In genomic region chr13:59126474-59126873, GRCh38 we compare ENCODE assay signal across 26 cellular contexts.
DNase-seq lines count a peak whose midpoint lies in the region; ATAC-seq and TF ChIP-seq lines count a peak whose summit lies in the region.
"Had no signal": no experiment of that assay in that cellular context is flagged by ENCODE, and none has a peak within 500 bp of the region (broad histone marks: within the 10 kb centered on the region; RNA-seq: fewer than 3 reads in every experiment).

No MANE protein-coding gene starts in this region.

- H3K36me3 ChIP-seq in SK-N-SH (replicated peaks in 1 of 2; ENCODE audit: control insufficient read depth in 1 of 2, insufficient read depth in 2 of 2, low read length in 1 of 2), result no peaks in the 10 kb centered on the region
- no peaks in the 10 kb centered on the region for H3K36me3 ChIP-seq in BE2C
- H3K36me3 ChIP-seq: BLaER1 had no signal

- no peak overlapping the region for H3K4me3 Mint-ChIP-seq in naive thymus-derived CD8-positive, alpha-beta T cell
- H3K4me3 Mint-ChIP-seq: B cell; CD14-positive monocyte; CD4-positive, alpha-beta memory T cell; CD4-positive, CD25-positive, alpha-beta regulatory T cell; CD8-positive, alpha-beta memory T cell had no signal

- H3K9ac ChIP-seq in SK-N-SH, result no peak overlapping the region
- H3K9ac ChIP-seq: BLaER1 had no signal

- 85% methylated on average over 3 of the region's 3 CpGs for WGBS in SK-N-SH (ENCODE audit: low lambda C conversion rate)

- no peak overlapping the region for H3K4me2 ChIP-seq in SK-N-SH
- H3K4me2 ChIP-seq: BLaER1 had no signal

- peaks cover 0 to 14% (median 0%) of the 10 kb centered on the region in 9 donors for H3K9me3 Mint-ChIP-seq in naive thymus-derived CD8-positive, alpha-beta T cell

- TF ChIP-seq CTCF in SK-N-SH (IDR thresholded peaks at IDR 0.05) (no peak), BE2C (IDR thresholded peaks at IDR 0.05; ENCODE audit: low read depth, low read length) (no peak)

- DNase-seq in SK-N-SH (no peak), BE2C (peak; percentile 12), NCI-H82 (lab: John Stamatoyannopoulos, UW) (peak; percentile 89), SK-N-DZ (ENCODE audit: low spot score) (peak; percentile 91), NCI-H2107 treated with DMSO at 0.1 percent for 48 hours (lab: John Stamatoyannopoulos, UW; ENCODE audit: unreplicated experiment) (no peak), NCI-H2107 (lab: John Stamatoyannopoulos, UW) (no peak)
- no peak for DNase-seq in naive thymus-derived CD8-positive, alpha-beta T cell
- DNase-seq: 8988T; AML-193; C1 segment of cervical spinal cord; CD4-positive, alpha-beta memory T cell; CD4-positive, CD25-positive, alpha-beta regulatory T cell; CD8-positive, alpha-beta memory T cell; COR-L47; DMS 273 treated with DMSO at 0.1 percent for 48 hours; DMS153; DMS53; DMS79; DND-41; EL; GDM1 had no signal

- H3K4me3 ChIP-seq in SK-N-SH (ENCODE audit: low read depth in 2 of 2, low read length in 1 of 2) (no peak overlapping the region), BE2C (ENCODE audit: low read depth, low read length) (no peak overlapping the region)
- H3K4me3 ChIP-seq: BLaER1, GM12878 had no signal

- no peaks in the 10 kb centered on the region for H4K20me1 ChIP-seq in SK-N-SH (ENCODE audit: insufficient read depth)
- H4K20me1 ChIP-seq: BLaER1 had no signal

- H3K79me2 ChIP-seq in SK-N-SH (ENCODE audit: insufficient read depth), result no peaks in the 10 kb centered on the region

- TF ChIP-seq RAD21 in SK-N-SH (IDR thresholded peaks at IDR 0.05; ENCODE audit: low read length), result no peak

- CTCF ChIA-PET in SK-N-SH (lab: Yijun Ruan, JAX), result interaction anchor here (1.3 kb wide), 1 partner anchor 551 kb away, joined by 3 read pairs; no protein-coding TSS in a partner anchor

- H3K4me1 Mint-ChIP-seq in naive thymus-derived CD8-positive, alpha-beta T cell, result no peaks in the 10 kb centered on the region
- H3K4me1 Mint-ChIP-seq: B cell; CD14-positive monocyte; CD4-positive, alpha-beta memory T cell; CD4-positive, CD25-positive, alpha-beta regulatory T cell; CD8-positive, alpha-beta memory T cell had no signal

- ATAC-seq in SK-N-SH treated with all-trans-retinoic acid at 6 μM for 48 hours, result no peak
- ATAC-seq in naive thymus-derived CD8-positive, alpha-beta T cell, result no peak
- ATAC-seq: GM12878 had no signal

- H3K27ac Mint-ChIP-seq in naive thymus-derived CD8-positive, alpha-beta T cell, result no peak overlapping the region
- H3K27ac Mint-ChIP-seq: B cell; CD14-positive monocyte; CD4-positive, alpha-beta memory T cell; CD4-positive, CD25-positive, alpha-beta regulatory T cell; CD8-positive, alpha-beta memory T cell had no signal

- H3K9me3 ChIP-seq in SK-N-SH (no peaks in the 10 kb centered on the region), BE2C (no peaks in the 10 kb centered on the region)
- H3K9me3 ChIP-seq: BLaER1 had no signal

- H3K27me3 Mint-ChIP-seq in naive thymus-derived CD8-positive, alpha-beta T cell, result peaks cover 0 to 5% (median 0%) of the 10 kb centered on the region in 5 donors
- H3K27me3 Mint-ChIP-seq: B cell; CD4-positive, alpha-beta memory T cell; CD4-positive, CD25-positive, alpha-beta regulatory T cell; CD8-positive, alpha-beta memory T cell had no signal

- H3K4me1 ChIP-seq in SK-N-SH (ENCODE audit: control insufficient read depth in 1 of 2, insufficient read depth in 2 of 2, low read depth in 1 of 2, low read length in 1 of 2), result no peaks in the 10 kb centered on the region
- H3K4me1 ChIP-seq in BE2C, result peaks cover 13% of the 10 kb centered on the region
- H3K4me1 ChIP-seq: BLaER1 had no signal

- POLR2A ChIA-PET in SK-N-SH (lab: Yijun Ruan, JAX), result no interaction called here
- POLR2A ChIA-PET in naive thymus-derived CD8-positive, alpha-beta T cell (lab: Charles Lee), result no interaction called here

- no peaks in the 10 kb centered on the region for H3K36me3 Mint-ChIP-seq in naive thymus-derived CD8-positive, alpha-beta T cell
- H3K36me3 Mint-ChIP-seq: CD14-positive monocyte; CD4-positive, alpha-beta memory T cell; CD4-positive, CD25-positive, alpha-beta regulatory T cell; CD8-positive, alpha-beta memory T cell had no signal

- TF ChIP-seq EP300 in SK-N-SH (IDR thresholded peaks at IDR 0.05; ENCODE audit: borderline replicate concordance in 1 of 2, low read depth in 1 of 2, low read length in 1 of 2), result no peak

- H3K27ac ChIP-seq in SK-N-SH (ENCODE audit: low read depth in 2 of 2, low read length in 1 of 2), result no peak overlapping the region
- H3K27ac ChIP-seq: BLaER1 had no signal

- no peaks in the 10 kb centered on the region for H3F3A ChIP-seq in SK-N-SH (replicated peaks; ENCODE audit: insufficient read depth)

- H3K9me2 ChIP-seq in SK-N-SH, result no peaks in the 10 kb centered on the region

- H2AFZ ChIP-seq in SK-N-SH (ENCODE audit: low read depth), result no peak overlapping the region

- H3K27me3 ChIP-seq in SK-N-SH (ENCODE audit: insufficient read depth), result no peaks in the 10 kb centered on the region
- H3K27me3 ChIP-seq in BE2C, result no peaks in the 10 kb centered on the region
- H3K27me3 ChIP-seq: BLaER1 had no signal

TF ChIP-seq in SK-N-SH treated with all-trans-retinoic acid at 6 μM for 48 hours, 23 proteins besides CTCF, POLR2A, EP300 and RAD21 (continues in another document):
- TF ChIP-seq ISL1 (CRISPR knock-in tag; IDR thresholded peaks at IDR 0.05) (peak; percentile 80), ZFP3 (CRISPR knock-in tag; IDR thresholded peaks at IDR 0.05) (no peak), ZFP30 (CRISPR knock-in tag; IDR thresholded peaks at IDR 0.05) (no peak), TSHZ2 (CRISPR knock-in tag; IDR thresholded peaks at IDR 0.05) (no peak)

TF ChIP-seq in SK-N-SH, 30 proteins besides CTCF, POLR2A, EP300 and RAD21:
- TF ChIP-seq RCOR1 (IDR thresholded peaks at IDR 0.05; ENCODE audit: low read length) (no peak), JUND (IDR thresholded peaks at IDR 0.05) (no peak), TCF12 (IDR thresholded peaks at IDR 0.05) (no peak), SMC3 (IDR thresholded peaks at IDR 0.05; ENCODE audit: low read depth, low read length) (no peak), FOXJ3 (CRISPR knock-in tag; IDR thresholded peaks at IDR 0.05) (no peak), RFX5 (IDR thresholded peaks at IDR 0.05; ENCODE audit: low read length) (no peak)
TF ChIP-seq in SK-N-SH: peak in this region for 0.

Comparison
In these comparisons a context has a peak if more than half of its experiments do, and no peak if none do; other contexts are left out.
1. DNase-seq: peak in BE2C (single experiment), NCI-H82 (single experiment) and SK-N-DZ (single experiment); none in SK-N-SH (single experiment), naive thymus-derived CD8-positive, alpha-beta T cell (0 of 10), NCI-H2107 treated with DMSO at 0.1 percent for 48 hours (single experiment) and NCI-H2107 (single experiment).